ENCODE assay signal across 19 cellular contexts in genomic region chr12:92360543-92360942, GRCh38.
A peak's percentile ranks its signal among the peaks of the same experiment; 100 is the strongest.
DNase-seq lines count a peak whose midpoint lies in the region; ATAC-seq and TF ChIP-seq lines count a peak whose summit lies in the region.
"Had no signal": no experiment of that assay in that cellular context is flagged by ENCODE, and none has a peak within 500 bp of the region (broad histone marks: within the 10 kb centered on the region; RNA-seq: fewer than 3 reads in every experiment).

No MANE protein-coding gene starts in this region.

- H3K27ac Mint-ChIP-seq in activated CD4-positive, alpha-beta T cell treated with anti-CD3 and anti-CD28 coated beads for 36 hours: peak overlapping the region; percentile 72
- H3K27ac Mint-ChIP-seq in activated CD8-positive, alpha-beta T cell treated with anti-CD3 and anti-CD28 coated beads, Interleukin-2, amount 10 ng/mL, durations not matched to agents 7 days and 5 days: peak overlapping the region; percentile 70
- peak overlapping the region; percentile 13 to 98 (median 90) for H3K27ac Mint-ChIP-seq in naive thymus-derived CD8-positive, alpha-beta T cell
- H3K27ac Mint-ChIP-seq: endodermal cell, H9 had no signal

- POLR2A ChIA-PET in activated CD4-positive, alpha-beta T cell treated with anti-CD3 and anti-CD28 coated beads for 36 hours (lab: Charles Lee): no interaction called here
- POLR2A ChIA-PET in activated CD8-positive, alpha-beta T cell treated with anti-CD3 and anti-CD28 coated beads, Interleukin-2, amount 10 ng/mL, durations not matched to agents 7 days and 5 days (lab: Charles Lee): interaction anchor here (0.6 to 1.3 kb wide), 2 partner anchors 44 to 215 kb away, joined by 3 read pairs; partner anchors contain the start of gene BTG1
- POLR2A ChIA-PET in naive thymus-derived CD8-positive, alpha-beta T cell (lab: Charles Lee): interaction anchor here (1.3 to 7.0 kb wide), 5 partner anchors 18 to 215 kb away, joined by 4 to 38 read pairs (median 17); partner anchors contain the start of gene BTG1

- no peak overlapping the region for H3K27ac ChIP-seq in ovary
- H3K27ac ChIP-seq: cardiac muscle cell, right lobe of liver, uterus had no signal

- TF ChIP-seq CTCF in ovary (IDR thresholded peaks at IDR 0.05): no peak

- H3K4me1 ChIP-seq in ovary (ENCODE audit: insufficient read depth): peaks cover 8% of the 10 kb centered on the region
- H3K4me1 ChIP-seq: right lobe of liver, uterus had no signal

- no peak for DNase-seq in activated CD4-positive, alpha-beta T cell treated with anti-CD3 and anti-CD28 coated beads for 36 hours
- DNase-seq in activated CD4-positive, alpha-beta T cell treated with anti-CD3 and anti-CD28 coated beads, Interleukin-2, amount 50 U/mL, for 4 hours: no peak
- DNase-seq in HT1080 (ENCODE audit: low read depth): peak; percentile 15
- no peak for DNase-seq in activated CD8-positive, alpha-beta T cell treated with anti-CD3 and anti-CD28 coated beads, Interleukin-2, amount 10 ng/mL, durations not matched to agents 7 days and 5 days
- DNase-seq in naive thymus-derived CD8-positive, alpha-beta T cell: peak in 5 of 10 donors; percentile 18 to 56 (median 32)
- DNase-seq in NCI-H345 (lab: John Stamatoyannopoulos, UW): no peak
- no peak for DNase-seq in ovary
- DNase-seq in NCI-H1092 (lab: John Stamatoyannopoulos, UW): no peak
- DNase-seq: activated CD4-positive, alpha-beta T cell treated with anti-CD3 and anti-CD28 coated beads, Interleukin-2, amount 50 U/mL, for 1 hour; endodermal cell; H9; NCI-H146; NCI-H510A treated with DMSO at 0.1 percent for 48 hours; Peyer's patch; right lobe of liver; stimulated activated CD4-positive, alpha-beta T cell treated with anti-CD3 and anti-CD28 coated beads, Interleukin-4, amount 100 ng/mL, for 24 hours; SW 1271; uterus had no signal

- CTCF ChIA-PET in activated CD4-positive, alpha-beta T cell treated with anti-CD3 and anti-CD28 coated beads for 36 hours (lab: Charles Lee): interaction anchor here (2.0 kb wide), 1 partner anchor 47 kb away, joined by 5 read pairs; no protein-coding TSS in a partner anchor
- CTCF ChIA-PET in activated CD8-positive, alpha-beta T cell treated with anti-CD3 and anti-CD28 coated beads, Interleukin-2, amount 10 ng/mL, durations not matched to agents 7 days and 5 days (lab: Charles Lee): interaction anchor here (1.2 kb wide), 1 partner anchor 11 kb away, joined by 3 read pairs; no protein-coding TSS in a partner anchor

- H3K36me3 Mint-ChIP-seq in activated CD4-positive, alpha-beta T cell treated with anti-CD3 and anti-CD28 coated beads for 36 hours (ENCODE audit: low read depth): peaks cover 32% of the 10 kb centered on the region
- H3K36me3 Mint-ChIP-seq in activated CD8-positive, alpha-beta T cell treated with anti-CD3 and anti-CD28 coated beads, Interleukin-2, amount 10 ng/mL, durations not matched to agents 7 days and 5 days (ENCODE audit: low read depth): peaks cover 69% of the 10 kb centered on the region
- H3K36me3 Mint-ChIP-seq in naive thymus-derived CD8-positive, alpha-beta T cell: peaks cover 0 to 38% (median 25%) of the 10 kb centered on the region in 3 donors

- peaks cover 36% of the 10 kb centered on the region for H3K9me3 Mint-ChIP-seq in activated CD4-positive, alpha-beta T cell treated with anti-CD3 and anti-CD28 coated beads for 36 hours (ENCODE audit: low read depth)
- H3K9me3 Mint-ChIP-seq in activated CD8-positive, alpha-beta T cell treated with anti-CD3 and anti-CD28 coated beads, Interleukin-2, amount 10 ng/mL, durations not matched to agents 7 days and 5 days (ENCODE audit: insufficient read depth): peaks cover 45% of the 10 kb centered on the region
- H3K9me3 Mint-ChIP-seq in naive thymus-derived CD8-positive, alpha-beta T cell: peaks cover 11 to 45% (median 27%) of the 10 kb centered on the region in 9 donors
- H3K9me3 Mint-ChIP-seq: endodermal cell, H9 had no signal

- peak; percentile 33 for ATAC-seq in activated CD4-positive, alpha-beta T cell treated with anti-CD3 and anti-CD28 coated beads for 36 hours
- ATAC-seq in activated CD8-positive, alpha-beta T cell treated with anti-CD3 and anti-CD28 coated beads, Interleukin-2, amount 10 ng/mL, durations not matched to agents 7 days and 5 days: no peak
- ATAC-seq in naive thymus-derived CD8-positive, alpha-beta T cell: peak; percentile 58 to 66

- no peaks in the 10 kb centered on the region for H3K27me3 Mint-ChIP-seq in activated CD4-positive, alpha-beta T cell treated with anti-CD3 and anti-CD28 coated beads for 36 hours
- H3K27me3 Mint-ChIP-seq in activated CD8-positive, alpha-beta T cell treated with anti-CD3 and anti-CD28 coated beads, Interleukin-2, amount 10 ng/mL, durations not matched to agents 7 days and 5 days (ENCODE audit: low read depth): no peaks in the 10 kb centered on the region
- no peaks in the 10 kb centered on the region for H3K27me3 Mint-ChIP-seq in naive thymus-derived CD8-positive, alpha-beta T cell

- no peak for TF ChIP-seq POLR2A in ovary (IDR thresholded peaks at IDR 0.05)

- H3K27me3 ChIP-seq in ovary: no peaks in the 10 kb centered on the region
- H3K27me3 ChIP-seq: cardiac muscle cell, Peyer's patch, right lobe of liver, uterus had no signal

- H3K9me3 ChIP-seq in ovary: no peaks in the 10 kb centered on the region
- H3K9me3 ChIP-seq: Peyer's patch, right lobe of liver, uterus had no signal

- peaks cover 64% of the 10 kb centered on the region for H3K4me1 Mint-ChIP-seq in activated CD4-positive, alpha-beta T cell treated with anti-CD3 and anti-CD28 coated beads for 36 hours
- peaks cover 70% of the 10 kb centered on the region for H3K4me1 Mint-ChIP-seq in activated CD8-positive, alpha-beta T cell treated with anti-CD3 and anti-CD28 coated beads, Interleukin-2, amount 10 ng/mL, durations not matched to agents 7 days and 5 days (ENCODE audit: low read depth)
- peaks cover 32 to 90% (median 86%) of the 10 kb centered on the region in 4 donors for H3K4me1 Mint-ChIP-seq in naive thymus-derived CD8-positive, alpha-beta T cell

- H3K4me3 Mint-ChIP-seq in activated CD4-positive, alpha-beta T cell treated with anti-CD3 and anti-CD28 coated beads for 36 hours: no peak overlapping the region
- no peak overlapping the region for H3K4me3 Mint-ChIP-seq in activated CD8-positive, alpha-beta T cell treated with anti-CD3 and anti-CD28 coated beads, Interleukin-2, amount 10 ng/mL, durations not matched to agents 7 days and 5 days
- peak overlapping the region in 9 of 10 donors; percentile 13 to 68 (median 30) for H3K4me3 Mint-ChIP-seq in naive thymus-derived CD8-positive, alpha-beta T cell
- H3K4me3 Mint-ChIP-seq: endodermal cell, H9 had no signal

- H3K36me3 ChIP-seq in ovary: no peaks in the 10 kb centered on the region
- H3K36me3 ChIP-seq: cardiac muscle cell, Peyer's patch, right lobe of liver, uterus had no signal

- intact Hi-C loops in activated CD4-positive, alpha-beta T cell treated with anti-CD3 and anti-CD28 coated beads for 36 hours (cut with DNase I, micrococcal nuclease): no loop called here
- intact Hi-C loops in ovary (cut with DNase I): no loop called here

- WGBS in ovary, 3 donors: 95 to 99% (median 96%) methylated on average over 2 of the region's 2 CpGs

- no peak overlapping the region for H3K4me3 ChIP-seq in ovary
- H3K4me3 ChIP-seq: cardiac muscle cell, Peyer's patch, right lobe of liver, uterus had no signal

- no peak for TF ChIP-seq EP300 in ovary (IDR thresholded peaks at IDR 0.05)

Comparison
In these comparisons a context has a peak if more than half of its experiments do, and no peak if none do; other contexts are left out.
1. H3K4me3 Mint-ChIP-seq: peak in naive thymus-derived CD8-positive, alpha-beta T cell (9 of 10); none in activated CD4-positive, alpha-beta T cell treated with anti-CD3 and anti-CD28 coated beads for 36 hours (single experiment) and activated CD8-positive, alpha-beta T cell treated with anti-CD3 and anti-CD28 coated beads, Interleukin-2, amount 10 ng/mL, durations not matched to agents 7 days and 5 days (single experiment).
2. Peak in every context shown above with its lines, with median percentiles within 50 percentile points of each other: H3K27ac Mint-ChIP-seq.